ENCODE assay signal across 1 cellular context in the genomic region with DNA sequence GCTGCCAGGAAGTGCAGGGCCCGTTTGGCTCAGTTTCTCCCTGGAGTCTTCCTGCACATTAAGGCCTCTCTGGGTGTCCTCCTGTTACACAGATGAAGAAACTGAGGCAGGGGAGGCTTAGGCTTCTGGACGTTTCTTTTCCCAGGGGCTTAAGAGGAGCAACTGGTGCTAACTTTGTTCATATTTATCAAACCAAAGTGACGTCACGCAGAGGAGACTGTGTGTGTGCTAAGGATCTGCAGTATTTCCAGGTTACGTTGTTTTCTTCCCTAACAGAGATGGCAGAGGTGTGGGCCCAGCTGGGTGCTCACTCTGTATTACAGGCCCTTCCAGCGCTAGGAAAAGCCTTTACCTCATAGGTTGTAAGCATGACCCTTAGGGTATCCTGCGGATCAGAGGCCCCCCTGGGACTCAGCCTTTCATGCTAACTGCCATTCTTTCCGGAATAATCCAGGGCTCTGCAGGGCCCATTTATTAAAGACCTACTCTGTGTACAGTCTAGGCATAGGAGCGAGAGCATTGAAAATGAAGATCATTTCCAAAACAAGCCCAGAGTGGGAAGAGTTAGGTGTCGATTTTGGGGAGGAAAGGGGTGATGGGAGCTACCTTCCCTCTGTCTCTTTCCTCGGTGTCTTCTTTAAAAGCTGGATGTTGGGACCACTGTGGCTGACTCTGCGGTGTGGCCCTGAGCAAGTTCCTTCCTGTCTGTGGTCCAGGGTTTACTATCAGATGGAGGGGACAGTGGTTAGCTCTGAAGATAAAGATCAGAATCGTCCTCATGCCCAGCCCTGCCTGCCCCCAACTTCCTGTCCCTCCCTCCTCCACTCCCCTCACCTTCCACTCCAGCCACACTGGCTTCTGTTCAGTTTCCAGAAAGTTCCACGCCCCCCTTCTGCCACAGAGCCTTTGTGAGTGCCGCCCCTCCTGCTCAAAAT.
TF ChIP-seq lines count a peak whose summit lies in the region.

No MANE protein-coding gene starts in this region.

TF ChIP-seq in K562, 482 proteins besides CTCF, POLR2A, EP300 and RAD21 (continued from another document):
- TF ChIP-seq, protein P1, sequence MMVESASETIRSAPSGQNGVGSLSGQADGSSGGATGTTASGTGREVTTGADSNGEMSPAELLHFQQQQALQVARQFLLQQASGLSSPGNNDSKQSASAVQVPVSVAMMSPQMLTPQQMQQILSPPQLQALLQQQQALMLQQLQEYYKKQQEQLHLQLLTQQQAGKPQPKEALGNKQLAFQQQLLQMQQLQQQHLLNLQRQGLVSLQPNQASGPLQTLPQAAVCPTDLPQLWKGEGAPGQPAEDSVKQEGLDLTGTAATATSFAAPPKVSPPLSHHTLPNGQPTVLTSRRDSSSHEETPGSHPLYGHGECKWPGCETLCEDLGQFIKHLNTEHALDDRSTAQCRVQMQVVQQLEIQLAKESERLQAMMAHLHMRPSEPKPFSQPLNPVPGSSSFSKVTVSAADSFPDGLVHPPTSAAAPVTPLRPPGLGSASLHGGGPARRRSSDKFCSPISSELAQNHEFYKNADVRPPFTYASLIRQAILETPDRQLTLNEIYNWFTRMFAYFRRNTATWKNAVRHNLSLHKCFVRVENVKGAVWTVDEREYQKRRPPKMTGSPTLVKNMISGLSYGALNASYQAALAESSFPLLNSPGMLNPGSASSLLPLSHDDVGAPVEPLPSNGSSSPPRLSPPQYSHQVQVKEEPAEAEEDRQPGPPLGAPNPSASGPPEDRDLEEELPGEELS (CRISPR knock-in tag; IDR thresholded peaks at IDR 0.05; ENCODE audit: borderline replicate concordance), result no peak
- TF ChIP-seq HMG20A (CRISPR knock-in tag; conservative IDR thresholded peaks at IDR 0.05) (0 out of 2 replicates have a peak, but pooled peaks have one; percentile 26), NBN (IDR thresholded peaks at IDR 0.05; ENCODE audit: low read depth) (peak; percentile 43; the same call in 1 of the 2 replicates), KLF16 (IDR thresholded peaks at IDR 0.05) (peak; percentile 17; the same call in 1 of the 2 replicates), L3MBTL2 (IDR thresholded peaks at IDR 0.05) (peak; percentile 44), LEF1 (IDR thresholded peaks at IDR 0.05) (peak; percentile 58; the same call in 1 of the 2 replicates), ARID1B (IDR thresholded peaks at IDR 0.05) (peak; percentile 81), CCAR2 (IDR thresholded peaks at IDR 0.05; ENCODE audit: low read depth, low read length) (no peak), HDAC1 (IDR thresholded peaks at IDR 0.05) (peak in 1 of 2 experiments; percentile 50; a peak in 2 of 4 replicates), PHB (CRISPR knock-in tag; IDR thresholded peaks at IDR 0.05) (no peak), NCOA1 (IDR thresholded peaks at IDR 0.05; ENCODE audit: low read depth) (peak; percentile 67; the same call in 1 of the 2 replicates), GATAD2A (IDR thresholded peaks at IDR 0.05) (peak; percentile 83), SPI1 (IDR thresholded peaks at IDR 0.05; ENCODE audit: borderline replicate concordance, low read depth, low read length) (peak; percentile 35; the same call in 1 of the 2 replicates), CTBP1 (IDR thresholded peaks at IDR 0.05; ENCODE audit: borderline replicate concordance) (peak; percentile 97), RNF2 (IDR thresholded peaks at IDR 0.05) (peak; percentile 94; the same call in 1 of the 2 replicates), TCF3 (CRISPR knock-in tag; IDR thresholded peaks at IDR 0.05) (0 out of 2 replicates have a peak, but pooled peaks have one; percentile 26), GATA2 (CRISPR knock-in tag; IDR thresholded peaks at IDR 0.05) (peak; percentile 75)
- TF ChIP-seq, protein P2, sequence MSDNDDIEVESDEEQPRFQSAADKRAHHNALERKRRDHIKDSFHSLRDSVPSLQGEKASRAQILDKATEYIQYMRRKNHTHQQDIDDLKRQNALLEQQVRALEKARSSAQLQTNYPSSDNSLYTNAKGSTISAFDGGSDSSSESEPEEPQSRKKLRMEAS (CRISPR knock-in tag; IDR thresholded peaks at IDR 0.05), result 0 out of 2 replicates have a peak, but pooled peaks have one; percentile 1
- TF ChIP-seq, protein P3, sequence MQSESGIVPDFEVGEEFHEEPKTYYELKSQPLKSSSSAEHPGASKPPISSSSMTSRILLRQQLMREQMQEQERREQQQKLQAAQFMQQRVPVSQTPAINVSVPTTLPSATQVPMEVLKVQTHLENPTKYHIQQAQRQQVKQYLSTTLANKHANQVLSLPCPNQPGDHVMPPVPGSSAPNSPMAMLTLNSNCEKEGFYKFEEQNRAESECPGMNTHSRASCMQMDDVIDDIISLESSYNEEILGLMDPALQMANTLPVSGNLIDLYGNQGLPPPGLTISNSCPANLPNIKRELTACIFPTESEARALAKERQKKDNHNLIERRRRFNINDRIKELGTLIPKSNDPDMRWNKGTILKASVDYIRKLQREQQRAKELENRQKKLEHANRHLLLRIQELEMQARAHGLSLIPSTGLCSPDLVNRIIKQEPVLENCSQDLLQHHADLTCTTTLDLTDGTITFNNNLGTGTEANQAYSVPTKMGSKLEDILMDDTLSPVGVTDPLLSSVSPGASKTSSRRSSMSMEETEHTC (IDR thresholded peaks at IDR 0.05), result 0 out of 2 replicates have a peak, but pooled peaks have one; percentile 13
- TF ChIP-seq, protein P4, sequence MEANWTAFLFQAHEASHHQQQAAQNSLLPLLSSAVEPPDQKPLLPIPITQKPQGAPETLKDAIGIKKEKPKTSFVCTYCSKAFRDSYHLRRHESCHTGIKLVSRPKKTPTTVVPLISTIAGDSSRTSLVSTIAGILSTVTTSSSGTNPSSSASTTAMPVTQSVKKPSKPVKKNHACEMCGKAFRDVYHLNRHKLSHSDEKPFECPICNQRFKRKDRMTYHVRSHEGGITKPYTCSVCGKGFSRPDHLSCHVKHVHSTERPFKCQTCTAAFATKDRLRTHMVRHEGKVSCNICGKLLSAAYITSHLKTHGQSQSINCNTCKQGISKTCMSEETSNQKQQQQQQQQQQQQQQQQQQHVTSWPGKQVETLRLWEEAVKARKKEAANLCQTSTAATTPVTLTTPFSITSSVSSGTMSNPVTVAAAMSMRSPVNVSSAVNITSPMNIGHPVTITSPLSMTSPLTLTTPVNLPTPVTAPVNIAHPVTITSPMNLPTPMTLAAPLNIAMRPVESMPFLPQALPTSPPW (CRISPR knock-in tag; IDR thresholded peaks at IDR 0.05), result peak; percentile 91
- TF ChIP-seq, protein P5, sequence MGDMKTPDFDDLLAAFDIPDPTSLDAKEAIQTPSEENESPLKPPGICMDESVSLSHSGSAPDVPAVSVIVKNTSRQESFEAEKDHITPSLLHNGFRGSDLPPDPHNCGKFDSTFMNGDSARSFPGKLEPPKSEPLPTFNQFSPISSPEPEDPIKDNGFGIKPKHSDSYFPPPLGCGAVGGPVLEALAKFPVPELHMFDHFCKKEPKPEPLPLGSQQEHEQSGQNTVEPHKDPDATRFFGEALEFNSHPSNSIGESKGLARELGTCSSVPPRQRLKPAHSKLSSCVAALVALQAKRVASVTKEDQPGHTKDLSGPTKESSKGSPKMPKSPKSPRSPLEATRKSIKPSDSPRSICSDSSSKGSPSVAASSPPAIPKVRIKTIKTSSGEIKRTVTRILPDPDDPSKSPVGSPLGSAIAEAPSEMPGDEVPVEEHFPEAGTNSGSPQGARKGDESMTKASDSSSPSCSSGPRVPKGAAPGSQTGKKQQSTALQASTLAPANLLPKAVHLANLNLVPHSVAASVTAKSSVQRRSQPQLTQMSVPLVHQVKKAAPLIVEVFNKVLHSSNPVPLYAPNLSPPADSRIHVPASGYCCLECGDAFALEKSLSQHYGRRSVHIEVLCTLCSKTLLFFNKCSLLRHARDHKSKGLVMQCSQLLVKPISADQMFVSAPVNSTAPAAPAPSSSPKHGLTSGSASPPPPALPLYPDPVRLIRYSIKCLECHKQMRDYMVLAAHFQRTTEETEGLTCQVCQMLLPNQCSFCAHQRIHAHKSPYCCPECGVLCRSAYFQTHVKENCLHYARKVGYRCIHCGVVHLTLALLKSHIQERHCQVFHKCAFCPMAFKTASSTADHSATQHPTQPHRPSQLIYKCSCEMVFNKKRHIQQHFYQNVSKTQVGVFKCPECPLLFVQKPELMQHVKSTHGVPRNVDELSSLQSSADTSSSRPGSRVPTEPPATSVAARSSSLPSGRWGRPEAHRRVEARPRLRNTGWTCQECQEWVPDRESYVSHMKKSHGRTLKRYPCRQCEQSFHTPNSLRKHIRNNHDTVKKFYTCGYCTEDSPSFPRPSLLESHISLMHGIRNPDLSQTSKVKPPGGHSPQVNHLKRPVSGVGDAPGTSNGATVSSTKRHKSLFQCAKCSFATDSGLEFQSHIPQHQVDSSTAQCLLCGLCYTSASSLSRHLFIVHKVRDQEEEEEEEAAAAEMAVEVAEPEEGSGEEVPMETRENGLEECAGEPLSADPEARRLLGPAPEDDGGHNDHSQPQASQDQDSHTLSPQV (IDR thresholded peaks at IDR 0.05), result peak; percentile 55
TF ChIP-seq in K562: peak in this region for 68.
